ENCODE assay signal across 9 cellular contexts in the genomic region with DNA sequence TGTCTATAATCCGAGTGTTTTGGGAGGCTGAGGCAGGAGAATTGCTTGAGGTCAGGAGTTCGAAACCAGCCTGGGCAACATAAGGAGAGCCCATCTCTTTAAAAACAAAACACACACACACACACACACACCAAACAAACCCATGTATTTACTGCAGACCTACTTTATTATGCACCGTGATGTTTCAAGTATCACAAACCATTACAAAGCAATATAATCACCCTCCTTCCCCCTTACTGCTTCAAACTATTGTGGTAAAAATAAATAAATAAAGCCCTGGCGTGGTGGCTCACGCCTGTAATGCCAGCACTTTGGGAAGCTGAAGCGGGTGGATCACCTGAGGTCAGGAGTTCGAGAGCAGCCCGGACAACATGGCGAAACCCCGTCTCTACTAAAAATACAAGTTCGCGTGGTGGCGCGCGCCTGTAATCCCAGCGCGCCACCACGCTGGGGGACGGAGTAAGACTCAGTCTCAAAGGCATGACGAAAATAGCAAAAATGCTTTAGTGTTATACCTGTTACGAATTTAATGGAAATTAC. TPM values are rescaled to one million over a fixed set of nuclear protein-coding genes. Genes with fewer than 3 reads are reported as not detected.
A peak's percentile ranks its signal among the peaks of the same experiment; 100 is the strongest.
DNase-seq lines count a peak whose midpoint lies in the region; ATAC-seq and TF ChIP-seq lines count a peak whose summit lies in the region.
"Had no signal": no experiment of that assay in that cellular context is flagged by ENCODE, and none has a peak within 500 bp of the region (broad histone marks: within the 10 kb centered on the region; RNA-seq: fewer than 3 reads in every experiment).

No MANE protein-coding gene starts in this region.

- intact Hi-C loops in activated CD4-positive, alpha-beta T cell treated with anti-CD3 and anti-CD28 coated beads for 36 hours (cut with DNase I, micrococcal nuclease) = no loop called here
- intact Hi-C loops in activated CD8-positive, alpha-beta T cell treated with anti-CD3 and anti-CD28 coated beads for 36 hours (cut with micrococcal nuclease) = loop anchor here (10.0 kb wide), 1 partner anchor 130 kb away; a partner anchor contains a TSS

- H3K9me3 Mint-ChIP-seq in activated CD4-positive, alpha-beta T cell treated with anti-CD3 and anti-CD28 coated beads for 36 hours (ENCODE audit: low read depth) = peaks cover 6% of the 10 kb centered on the region
- H3K9me3 Mint-ChIP-seq in activated CD8-positive, alpha-beta T cell treated with anti-CD3 and anti-CD28 coated beads for 36 hours = peaks cover 4% of the 10 kb centered on the region
- H3K9me3 Mint-ChIP-seq in immature natural killer cell = peaks cover 4 to 18% (median 11%) of the 10 kb centered on the region in 6 donors

- H3K4me1 ChIP-seq in subcutaneous abdominal adipose tissue (ENCODE audit: control insufficient read depth in 5 of 5, insufficient read depth in 5 of 5, low read length in 5 of 5) = peaks cover 4 to 40% (median 33%) of the 10 kb centered on the region in 5 donors
- H3K4me1 ChIP-seq in foreskin keratinocyte = peaks cover 15% of the 10 kb centered on the region

- no peaks in the 10 kb centered on the region for H3K27me3 Mint-ChIP-seq in activated CD4-positive, alpha-beta T cell treated with anti-CD3 and anti-CD28 coated beads for 36 hours
- no peaks in the 10 kb centered on the region for H3K27me3 Mint-ChIP-seq in activated CD8-positive, alpha-beta T cell treated with anti-CD3 and anti-CD28 coated beads for 36 hours
- peaks cover 13 to 15% (median 14%) of the 10 kb centered on the region in 3 donors for H3K27me3 Mint-ChIP-seq in immature natural killer cell (ENCODE audit: low read depth in 3 of 3)

- H3K27ac ChIP-seq in subcutaneous abdominal adipose tissue (ENCODE audit: low read depth, low read length) (peak overlapping the region; percentile 89), foreskin keratinocyte (no peak overlapping the region)

- no peaks in the 10 kb centered on the region for H3K9me3 ChIP-seq in subcutaneous abdominal adipose tissue (ENCODE audit: control insufficient read depth in 5 of 5, low read length in 5 of 5)

- peaks cover 27% of the 10 kb centered on the region for H3K4me1 Mint-ChIP-seq in activated CD4-positive, alpha-beta T cell treated with anti-CD3 and anti-CD28 coated beads for 36 hours
- peaks cover 27% of the 10 kb centered on the region for H3K4me1 Mint-ChIP-seq in activated CD8-positive, alpha-beta T cell treated with anti-CD3 and anti-CD28 coated beads for 36 hours (ENCODE audit: low read depth)
- peaks cover 33 to 35% of the 10 kb centered on the region in 2 donors for H3K4me1 Mint-ChIP-seq in immature natural killer cell

- peaks cover 18% of the 10 kb centered on the region for H3K36me3 Mint-ChIP-seq in activated CD4-positive, alpha-beta T cell treated with anti-CD3 and anti-CD28 coated beads for 36 hours (ENCODE audit: low read depth)
- H3K36me3 Mint-ChIP-seq in activated CD8-positive, alpha-beta T cell treated with anti-CD3 and anti-CD28 coated beads for 36 hours (ENCODE audit: low read depth) = peaks cover 20% of the 10 kb centered on the region
- H3K36me3 Mint-ChIP-seq in immature natural killer cell = peaks cover 4 to 12% (median 7%) of the 10 kb centered on the region in 3 donors

- H3K27ac Mint-ChIP-seq in activated CD4-positive, alpha-beta T cell treated with anti-CD3 and anti-CD28 coated beads for 36 hours = peak overlapping the region; percentile 58
- H3K27ac Mint-ChIP-seq in activated CD8-positive, alpha-beta T cell treated with anti-CD3 and anti-CD28 coated beads for 36 hours = peak overlapping the region; percentile 100
- H3K27ac Mint-ChIP-seq in immature natural killer cell = peak overlapping the region in 5 of 6 donors; percentile 40 to 100 (median 98)

- no peaks in the 10 kb centered on the region for H3K36me3 ChIP-seq in subcutaneous abdominal adipose tissue (ENCODE audit: control insufficient read depth in 5 of 5, insufficient read depth in 5 of 5, low read length in 5 of 5)

- peak overlapping the region; percentile 90 to 100 (median 99) for H3K4me3 ChIP-seq in subcutaneous abdominal adipose tissue (ENCODE audit: low read depth in 1 of 5, low read length in 5 of 5)

- DNase-seq in activated CD4-positive, alpha-beta T cell treated with anti-CD3 and anti-CD28 coated beads for 36 hours = no peak
- no peak for DNase-seq in activated CD4-positive, alpha-beta T cell treated with anti-CD3 and anti-CD28 coated beads, Interleukin-2, amount 50 U/mL, for 1 hour
- DNase-seq in activated CD8-positive, alpha-beta T cell treated with anti-CD3 and anti-CD28 coated beads for 36 hours = no peak
- DNase-seq in immature natural killer cell = no peak
- DNase-seq in foreskin keratinocyte = no peak
- DNase-seq: NCI-H748 treated with DMSO at 0.1 percent for 48 hours had no signal

- no peak for TF ChIP-seq CTCF in activated CD8-positive, alpha-beta T cell treated with anti-CD3 and anti-CD28 coated beads for 36 hours (IDR thresholded peaks at IDR 0.05)
- TF ChIP-seq CTCF in foreskin keratinocyte (conservative IDR thresholded peaks at IDR 0.05) = no peak

- CTCF ChIA-PET in activated CD4-positive, alpha-beta T cell treated with anti-CD3 and anti-CD28 coated beads for 36 hours (lab: Charles Lee) = interaction anchor here (1.1 to 1.8 kb wide), 2 partner anchors 18 to 82 kb away, joined by 6 read pairs; no protein-coding TSS in a partner anchor
- CTCF ChIA-PET in activated CD8-positive, alpha-beta T cell treated with anti-CD3 and anti-CD28 coated beads for 36 hours (lab: Charles Lee) = interaction anchor here (0.6 to 1.0 kb wide), 3 partner anchors 18 to 197 kb away, joined by 3 to 4 read pairs (median 3); a partner anchor contains a TSS

- peak overlapping the region; percentile 84 for H3K4me3 Mint-ChIP-seq in activated CD4-positive, alpha-beta T cell treated with anti-CD3 and anti-CD28 coated beads for 36 hours
- H3K4me3 Mint-ChIP-seq in activated CD8-positive, alpha-beta T cell treated with anti-CD3 and anti-CD28 coated beads for 36 hours = peak overlapping the region; percentile 90
- peak overlapping the region; percentile 97 to 100 (median 99) for H3K4me3 Mint-ChIP-seq in immature natural killer cell

- POLR2A ChIA-PET in activated CD4-positive, alpha-beta T cell treated with anti-CD3 and anti-CD28 coated beads for 36 hours (lab: Charles Lee) = interaction anchor here (2.5 to 2.8 kb wide), 4 partner anchors 18 to 136 kb away, joined by 10 to 26 read pairs (median 14); a partner anchor contains a TSS
- POLR2A ChIA-PET in activated CD8-positive, alpha-beta T cell treated with anti-CD3 and anti-CD28 coated beads for 36 hours (lab: Charles Lee) = interaction anchor here (0.6 to 10.2 kb wide), 9 partner anchors 17 to 792 kb away, joined by 3 to 119 read pairs (median 10); a partner anchor contains a TSS

- no peak for ATAC-seq in activated CD4-positive, alpha-beta T cell treated with anti-CD3 and anti-CD28 coated beads for 36 hours
- ATAC-seq in activated CD8-positive, alpha-beta T cell treated with anti-CD3 and anti-CD28 coated beads for 36 hours = no peak
- ATAC-seq in HG03469 (IDR thresholded peaks at IDR 0.05; ENCODE audit: unreplicated experiment) (no peak), GM18907 (IDR thresholded peaks at IDR 0.05; ENCODE audit: unreplicated experiment) (no peak), foreskin keratinocyte (no peak)

- H3K9ac ChIP-seq in subcutaneous abdominal adipose tissue (ENCODE audit: low read length in 5 of 5) = peak overlapping the region in 3 of 5 donors; percentile 94 to 98 (median 97)

- H3K27me3 ChIP-seq in subcutaneous abdominal adipose tissue (ENCODE audit: control insufficient read depth in 5 of 5, insufficient read depth in 4 of 5, low read length in 5 of 5) (no peaks in the 10 kb centered on the region), foreskin keratinocyte (no peaks in the 10 kb centered on the region)

RNA-seq across cellular contexts. Expression of a gene that starts 1.5 kb away (rescaled TPM):
- total RNA-seq in activated CD4-positive, alpha-beta T cell treated with anti-CD3 and anti-CD28 coated beads for 36 hours = 10 to 100 TPM; 14.7 to 15.3 TPM
- total RNA-seq in activated CD8-positive, alpha-beta T cell treated with anti-CD3 and anti-CD28 coated beads for 36 hours = 10 to 100 TPM; 16.0 to 16.3 TPM
- 100 to 1,000 TPM; 109 to 140 (median 134) TPM for polyA plus RNA-seq in immature natural killer cell
- total RNA-seq in foreskin keratinocyte = 22.5 and 24.6 TPM in 2 replicates
- 22.2 and 23.7 TPM in 2 replicates for polyA plus RNA-seq in foreskin keratinocyte

RNA-seq across cellular contexts. Expression of a gene that starts 22.0 kb away (rescaled TPM):
- total RNA-seq in activated CD4-positive, alpha-beta T cell treated with anti-CD3 and anti-CD28 coated beads for 36 hours = not detected
- not detected for total RNA-seq in activated CD8-positive, alpha-beta T cell treated with anti-CD3 and anti-CD28 coated beads for 36 hours
- polyA plus RNA-seq in immature natural killer cell = under 1 TPM in 2 of 3 donors, not detected in 1; 0.08 to 0.25 TPM
- not detected in 2 replicates for total RNA-seq in foreskin keratinocyte
- polyA plus RNA-seq in foreskin keratinocyte = 0.02 TPM in 1 of 2 replicates, not detected in the other

RNA-seq across cellular contexts. Expression of a gene that starts 37.4 kb away (rescaled TPM):
- 10 to 100 TPM; 11.5 to 14.3 TPM for total RNA-seq in activated CD4-positive, alpha-beta T cell treated with anti-CD3 and anti-CD28 coated beads for 36 hours
- 1 to 10 TPM; 9.7 to 9.8 TPM for total RNA-seq in activated CD8-positive, alpha-beta T cell treated with anti-CD3 and anti-CD28 coated beads for 36 hours
- polyA plus RNA-seq in immature natural killer cell (1 to 10 TPM; 1.9 to 5.3 (median 2.4) TPM), foreskin keratinocyte (0.84 and 0.95 TPM in 2 replicates)
- 4.7 and 4.9 TPM in 2 replicates for total RNA-seq in foreskin keratinocyte
